8 cellular contexts compared by ENCODE assay signal in the genomic region with DNA sequence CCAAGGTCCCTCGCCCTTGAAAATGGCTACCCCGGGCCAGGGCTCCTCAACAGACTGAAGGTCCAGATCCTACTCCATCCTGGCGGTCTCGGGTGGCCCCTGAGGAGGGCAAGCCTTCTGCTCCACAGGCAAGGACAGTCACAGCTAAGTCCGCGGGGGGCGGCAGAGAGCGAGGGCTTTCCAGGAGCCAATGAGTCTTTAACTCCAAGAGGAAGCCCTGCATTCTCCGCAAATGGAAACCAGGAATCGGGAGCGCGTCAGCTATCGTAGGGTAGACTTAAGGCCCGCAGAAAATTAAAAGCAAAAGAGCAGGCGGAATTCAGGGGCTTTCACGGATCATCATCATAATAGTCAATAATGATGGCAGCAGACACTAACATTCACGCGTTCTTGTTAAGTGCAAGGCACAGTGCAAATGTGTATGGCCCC.
DNase-seq lines count a peak whose midpoint lies in the region; ATAC-seq and TF ChIP-seq lines count a peak whose summit lies in the region.

No MANE protein-coding gene starts in this region.

- H3K27ac Mint-ChIP-seq in neural crest cell (ENCODE audit: unreplicated experiment), result no peak overlapping the region

- peaks cover 7% of the 10 kb centered on the region for H3K36me3 Mint-ChIP-seq in neural crest cell (ENCODE audit: low read depth)

- DNase-seq in EH (ENCODE audit: low read depth) (peak; percentile 95), H4 (ENCODE audit: low spot score) (peak; percentile 92), SIG-M5 (lab: John Stamatoyannopoulos, UW) (peak; percentile 96), foreskin keratinocyte (peak; percentile 65 to 89), neural crest cell (ENCODE audit: low read depth, low spot score) (peak; percentile 73), substantia nigra (lab: John Stamatoyannopoulos, UW) (peak; percentile 29 to 95 (median 78))
- peak; percentile 46 to 68 (median 58) for DNase-seq in activated naive CD4-positive, alpha-beta T cell (lab: John Stamatoyannopoulos, UW)

- H3K27me3 ChIP-seq in foreskin keratinocyte, result no peaks in the 10 kb centered on the region

- H3K4me3 Mint-ChIP-seq in neural crest cell, result peak overlapping the region; percentile 87

- peak overlapping the region; percentile 82 for H3K27ac ChIP-seq in foreskin keratinocyte
- peak overlapping the region; percentile 85 for H3K27ac ChIP-seq in substantia nigra (ENCODE audit: low read depth, low read length, poor library complexity, severe bottlenecking)

- peak; percentile 93 for ATAC-seq in foreskin keratinocyte

- peaks cover 10% of the 10 kb centered on the region for H3K27me3 Mint-ChIP-seq in neural crest cell (ENCODE audit: low read depth)

- H3K9me3 Mint-ChIP-seq in neural crest cell, result peaks cover 11% of the 10 kb centered on the region

- no peaks in the 10 kb centered on the region for H3K4me1 ChIP-seq in foreskin keratinocyte

- TF ChIP-seq CTCF in LNCAP (IDR thresholded peaks at IDR 0.05), result peak; percentile 18; the same call in 1 of the 2 replicates
- peak; percentile 82 for TF ChIP-seq CTCF in foreskin keratinocyte (conservative IDR thresholded peaks at IDR 0.05)
- peak; percentile 28 for TF ChIP-seq CTCF in neural crest cell (conservative IDR thresholded peaks at IDR 0.05)

- peaks cover 13% of the 10 kb centered on the region for H3K4me1 Mint-ChIP-seq in neural crest cell

Comparison
In these comparisons a context has a peak if more than half of its experiments do, and no peak if none do; other contexts are left out.
1. Peak in every context shown above with its lines: DNase-seq, ATAC-seq and H3K27ac ChIP-seq.
2. CTCF ChIP-seq: peak in every context shown above with its lines; median percentile 82 in foreskin keratinocyte; 28 in neural crest cell; 18 in LNCAP.